9 cellular contexts compared by ENCODE assay signal in the genomic region with DNA sequence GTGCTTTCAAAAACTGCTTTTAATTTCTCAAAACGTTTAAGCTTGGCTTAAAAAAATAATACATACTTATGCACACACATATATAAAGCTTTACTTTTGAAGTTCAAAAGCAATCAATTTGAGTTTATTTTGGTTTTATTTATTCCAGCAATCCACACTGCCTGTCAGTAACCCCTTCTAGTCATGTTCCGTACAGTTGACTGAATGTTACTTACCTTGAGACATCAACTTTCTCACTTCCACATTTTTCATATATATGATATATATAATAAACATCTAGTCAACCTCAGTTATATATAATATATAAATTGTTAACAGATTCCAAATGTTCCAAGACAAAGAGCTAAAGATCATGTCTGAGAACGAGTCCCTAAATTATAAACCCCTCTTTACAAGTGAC.
"Had no signal": no experiment of that assay in that cellular context is flagged by ENCODE, and none has a peak within 500 bp of the region (broad histone marks: within the 10 kb centered on the region; RNA-seq: fewer than 3 reads in every experiment).

No MANE protein-coding gene starts in this region.

- H3K9ac ChIP-seq: GM23248 had no signal

- H3K36me3 ChIP-seq: HAP-1 had no signal

- H3K27ac ChIP-seq: GM23248, HL-60 had no signal

- H3K4me3 ChIP-seq: GM23248, HAP-1 had no signal

- ATAC-seq: HCT116, HepG2 had no signal

- H3K9me3 ChIP-seq: HAP-1 had no signal

- H2AFZ ChIP-seq: GM23248 had no signal

- DNase-seq: GM23248, GOT3, H7, HFFc6, KBM-7 had no signal
